8 cellular contexts compared by ENCODE assay signal in the genomic region with DNA sequence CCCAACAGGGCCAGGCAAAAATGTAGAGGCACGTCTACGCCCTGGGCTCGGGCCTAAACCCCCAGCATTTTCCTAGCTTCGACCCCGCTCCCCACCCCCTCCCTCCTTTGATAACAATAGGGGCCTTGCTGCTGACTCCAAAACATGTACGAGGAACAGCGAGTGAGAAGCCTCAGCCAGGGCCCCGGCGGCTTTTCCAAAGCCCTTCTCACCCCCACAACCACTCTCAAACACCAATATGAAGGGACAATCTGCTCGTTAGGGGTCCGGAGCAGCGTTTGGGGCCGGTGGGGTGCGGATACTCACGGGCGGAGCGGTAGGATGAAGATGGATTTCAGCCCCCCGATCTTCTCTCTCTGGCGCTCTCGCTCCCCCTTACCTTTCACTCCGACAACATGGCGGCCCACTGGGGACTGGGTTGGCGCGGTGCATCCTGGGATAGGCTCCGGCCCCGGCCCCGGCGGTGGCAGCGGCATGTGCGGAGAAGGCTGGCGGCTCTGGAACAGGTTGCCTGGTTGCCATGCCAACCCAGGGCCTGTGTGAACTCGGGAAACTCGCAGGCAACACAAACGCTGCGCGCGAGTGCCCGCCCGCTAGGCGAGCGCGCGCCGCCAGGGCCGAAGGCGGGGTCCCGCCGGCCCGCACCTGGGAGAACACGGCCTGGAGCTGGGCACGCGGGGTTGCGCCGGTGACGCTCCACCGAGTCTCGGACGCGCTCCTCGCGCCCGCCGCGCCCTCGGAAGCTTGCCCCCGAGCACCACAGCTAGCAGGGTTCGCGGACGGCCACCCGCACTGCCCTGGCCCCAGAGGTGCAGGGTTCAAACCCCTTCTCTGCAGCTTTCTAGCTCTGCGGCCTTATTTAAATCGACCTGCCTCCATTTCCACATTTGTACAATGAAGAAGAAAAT. TPM values are rescaled to one million over a fixed set of nuclear protein-coding genes. Genes with fewer than 3 reads are reported as not detected.
DNase-seq lines count a peak whose midpoint lies in the region; ATAC-seq, FAIRE-seq and TF ChIP-seq lines count a peak whose summit lies in the region.

Gene PUM1 (minus strand): TSS at position 408 of the 908 bp plus-strand sequence. CDS start 6,151 bp downstream, outside the sequence.

- CTCF ChIA-PET in H1 (lab: Charles Lee; ENCODE audit: partially characterized antibody), result no interaction called here

- POLR2A ChIA-PET in H1 (lab: Charles Lee; ENCODE audit: partially characterized antibody), result interaction anchor here (0.6 to 3.9 kb wide), 49 partner anchors 10 to 341 kb away, joined by 3 to 42 read pairs (median 4); partner anchors contain the start of genes FABP3, SNRNP40 and ZCCHC17

- TF ChIP-seq POLR2A in H1 (IDR thresholded peaks at IDR 0.05; ENCODE audit: control extremely low read depth in 1 of 2, low read depth in 2 of 2, low read length in 2 of 2), result peak; percentile 88 to 91

- no peak; a peak in 1 of 4 replicates for TF ChIP-seq RAD21 in H1 (IDR thresholded peaks at IDR 0.05 in 1 of 2, conservative IDR thresholded peaks at IDR 0.05 in 1 of 2; ENCODE audit: low read depth in 2 of 2, low read length in 2 of 2)

- H2BK12ac ChIP-seq in H1 (ENCODE audit: low read depth, low read length), result peak within 1 kb of the TSS; percentile 97; the same call in 1 of the 2 replicates

- H3K4me1 ChIP-seq in H1 (replicated peaks in 1 of 4; ENCODE audit: control insufficient read depth in 3 of 4, insufficient read depth in 4 of 4, low read length in 3 of 4) (peaks cover 0 to 3% (median 0%) of the 10 kb centered on the region in 4 experiments; a peak in 1 of 7 replicates), mesendoderm (ENCODE audit: control insufficient read depth, low read depth, low read length) (peaks cover 4% of the 10 kb centered on the region)

- H3K18ac ChIP-seq in H1 (ENCODE audit: extremely low read depth, low read length), result peak within 1 kb of the TSS; percentile 87
- H3K18ac ChIP-seq in mesendoderm (ENCODE audit: low read length), result peak within 1 kb of the TSS; percentile 100

- no peaks in the 10 kb centered on the region for H3K9me3 ChIP-seq in H1 (ENCODE audit: insufficient read depth in 2 of 2, low read depth in 1 of 2, low read length in 1 of 2)

- H3K36me3 ChIP-seq in H1 (ENCODE audit: control insufficient read depth in 2 of 4, insufficient read depth in 4 of 4, low read length in 3 of 4), result no peaks in the 10 kb centered on the region
- no peaks in the 10 kb centered on the region for H3K36me3 ChIP-seq in mesendoderm (ENCODE audit: control insufficient read depth, insufficient read depth, low read length)

- peak within 1 kb of the TSS; percentile 89 to 98 (median 90) for H3K4me3 ChIP-seq in H1 (ENCODE audit: extremely low read depth in 1 of 4, insufficient read depth in 2 of 4, low read depth in 3 of 4, low read length in 4 of 4)
- H3K4me3 ChIP-seq in mesendoderm (ENCODE audit: low read length), result peak within 1 kb of the TSS; percentile 100

- TF ChIP-seq EP300 in H1 (IDR thresholded peaks at IDR 0.05; ENCODE audit: borderline replicate concordance in 1 of 2, low read depth in 2 of 2, low read length in 2 of 2), result peak in 1 of 2 experiments; percentile 72; a peak in 1 of 3 replicates

- H3K79me1 ChIP-seq in H1 (ENCODE audit: low read depth, low read length) (no peaks in the 10 kb centered on the region), mesendoderm (ENCODE audit: low read length) (no peaks in the 10 kb centered on the region)

- DNase-seq in COLO829 (ENCODE audit: low spot score) (peak; percentile 91), HT1080 (ENCODE audit: low read depth) (peak; percentile 98), NOMO-1 treated with DMSO at 0.1 percent for 48 hours (lab: John Stamatoyannopoulos, UW; ENCODE audit: unreplicated experiment) (peak; percentile 97), H1 (ENCODE audit: low read depth in 1 of 2, low spot score in 2 of 2) (peak; percentile 94 to 99), mesendoderm (peak; percentile 100)
- peak; percentile 94 to 97 (median 95) for DNase-seq in activated CD8-positive, alpha-beta memory T cell treated with anti-CD3 and anti-CD28 coated beads for 48 hours (ENCODE audit: low read depth in 2 of 3, low spot score in 2 of 3)
- peak; percentile 97 for DNase-seq in stimulated activated CD8-positive, alpha-beta memory T cell treated with anti-CD3 and anti-CD28 coated beads, Interleukin-15, amount 100 ng/mL, for 1 hour (ENCODE audit: low read depth)

- no peak within 1 kb of the TSS for H2BK15ac ChIP-seq in H1 (ENCODE audit: low read length)
- H2BK15ac ChIP-seq in mesendoderm (replicated peaks; ENCODE audit: low read depth), result no peak within 1 kb of the TSS

- FAIRE-seq in H1 (lab: Jason Lieb, UNC), result no peak

- no peak within 1 kb of the TSS for H3K14ac ChIP-seq in H1 (ENCODE audit: insufficient read length)

- peak in 1 of 3 experiments; percentile 2; a peak in 1 of 4 replicates for TF ChIP-seq CTCF in H1 (IDR thresholded peaks at IDR 0.05; ENCODE audit: control extremely low read depth in 1 of 3, insufficient read depth in 1 of 3, low read depth in 1 of 3, low read length in 3 of 3)

- H3K4me2 ChIP-seq in H1 (ENCODE audit: insufficient read depth in 1 of 2, low read depth in 2 of 2, low read length in 2 of 2) (peak within 1 kb of the TSS; percentile 53 to 67), mesendoderm (ENCODE audit: low read length) (peak within 1 kb of the TSS; percentile 52)

- H2AFZ ChIP-seq in H1 (ENCODE audit: low read length), result peak within 1 kb of the TSS; percentile 29; the same call in 1 of the 2 replicates

- H2AK5ac ChIP-seq in H1 (ENCODE audit: low read depth, low read length) (peak within 1 kb of the TSS; percentile 77; the same call in 1 of the 2 replicates), mesendoderm (ENCODE audit: low read length) (peak within 1 kb of the TSS; percentile 98)

- no peak within 1 kb of the TSS for H2BK20ac ChIP-seq in H1 (ENCODE audit: low read length)

- peak; percentile 90 for ATAC-seq in GM21360 (IDR thresholded peaks at IDR 0.05; ENCODE audit: unreplicated experiment)

- peak within 1 kb of the TSS; percentile 88 for H4K91ac ChIP-seq in H1 (replicated peaks; ENCODE audit: insufficient read length, low read length)

- H2BK5ac ChIP-seq in H1 (ENCODE audit: low read depth, low read length), result peak within 1 kb of the TSS; percentile 97
- peak within 1 kb of the TSS; percentile 91 for H2BK5ac ChIP-seq in mesendoderm (ENCODE audit: low read length)

- peak within 1 kb of the TSS; percentile 94 to 100 (median 98) for H3K9ac ChIP-seq in H1 (replicated peaks in 1 of 4; ENCODE audit: extremely low read depth in 1 of 4, low read depth in 3 of 4, low read length in 3 of 4)
- peak within 1 kb of the TSS; percentile 100 for H3K9ac ChIP-seq in mesendoderm (ENCODE audit: low read length)

- H4K8ac ChIP-seq in H1 (ENCODE audit: extremely low read depth, insufficient read depth, low read length) (peak within 1 kb of the TSS; percentile 100), mesendoderm (ENCODE audit: low read depth, low read length) (peak within 1 kb of the TSS; percentile 95)

- H2BK120ac ChIP-seq in H1 (replicated peaks; ENCODE audit: low read depth, low read length), result no peak within 1 kb of the TSS
- peak within 1 kb of the TSS; percentile 65 for H2BK120ac ChIP-seq in mesendoderm (ENCODE audit: low read depth, low read length)

- H3K56ac ChIP-seq in H1 (replicated peaks; ENCODE audit: insufficient read length, low read depth, low read length) (peak within 1 kb of the TSS; percentile 77), mesendoderm (ENCODE audit: low read length) (peak within 1 kb of the TSS; percentile 99)

- H3K23ac ChIP-seq in H1 (ENCODE audit: insufficient read length) (no peak within 1 kb of the TSS), mesendoderm (ENCODE audit: low read length) (peak within 1 kb of the TSS; percentile 72)

- H3K27me3 ChIP-seq in H1 (replicated peaks in 1 of 4; ENCODE audit: control insufficient read depth in 3 of 4, extremely low read depth in 1 of 4, insufficient read depth in 3 of 4, low read length in 3 of 4) (no peaks in the 10 kb centered on the region), mesendoderm (ENCODE audit: insufficient read depth, low read length, poor library complexity) (no peaks in the 10 kb centered on the region)

- H3K27ac ChIP-seq in H1 (ENCODE audit: low read depth, low read length) (peak within 1 kb of the TSS; percentile 91), mesendoderm (ENCODE audit: low read depth, low read length) (peak within 1 kb of the TSS; percentile 100)

- peaks cover 11 to 18% of the 10 kb centered on the region in 2 experiments for H4K20me1 ChIP-seq in H1 (replicated peaks in 1 of 2; ENCODE audit: control insufficient read depth in 1 of 2, insufficient read depth in 2 of 2, low read length in 2 of 2)

- peaks cover 4% of the 10 kb centered on the region for H3K23me2 ChIP-seq in H1 (ENCODE audit: low read depth, low read length)

- H3K4ac ChIP-seq in H1 (replicated peaks; ENCODE audit: insufficient read length, low read depth, low read length), result peak within 1 kb of the TSS; percentile 86
- peak within 1 kb of the TSS; percentile 100 for H3K4ac ChIP-seq in mesendoderm (ENCODE audit: low read depth, low read length)

- peaks cover 45 to 46% of the 10 kb centered on the region in 2 experiments for H3K79me2 ChIP-seq in H1 (ENCODE audit: control insufficient read depth in 1 of 2, insufficient read depth in 2 of 2, low read length in 2 of 2)
- peaks cover 45% of the 10 kb centered on the region for H3K79me2 ChIP-seq in mesendoderm (ENCODE audit: control insufficient read depth, insufficient read depth, low read length)

- peak within 1 kb of the TSS; percentile 70 for H4K5ac ChIP-seq in H1 (ENCODE audit: insufficient read length, low read depth, low read length)
- peak within 1 kb of the TSS; percentile 97 for H4K5ac ChIP-seq in mesendoderm (ENCODE audit: low read length)

- 2% methylated on average over 70 of the region's 72 CpGs; no CpG with 5 or more reads in 1 of the 2 experiments for WGBS in H1 (ENCODE audit: extremely low coverage in 1 of 2, insufficient coverage in 1 of 2, insufficient read length in 1 of 2, insufficient replicate concordance in 2 of 2, low coverage in 1 of 2, low lambda C conversion rate in 2 of 2, missing lambda C conversion rate in 1 of 2), 2 experiments
- WGBS in mesendoderm (ENCODE audit: extremely low coverage, insufficient coverage, low lambda C conversion rate), result no CpG with 5 or more reads among the region's 72 CpGs

RNA-seq across cellular contexts. Expression of gene PUM1, which starts in this region (rescaled TPM):
- 32.6 and 43.7 TPM in 2 replicates for total RNA-seq in HT1080 (2014; rRNA removed; shearing (Covaris generic))
- polyA plus RNA-seq in HT1080 (2015; cell fraction: cytosol; rRNA removed), result 34.0 and 41.8 TPM in 2 replicates
- polyA plus RNA-seq in HT1080 (2015; cell fraction: nucleus; rRNA removed), result 90.4 and 93.5 TPM in 2 replicates
- 169 and 177 TPM in 2 replicates for total RNA-seq in H1 (2021; fragmentation: NEBNext Ultra II Directional; extraction: Animal tissue kit (Norgen Biotek cat#: 25700))
- 122 and 143 TPM in 2 replicates for polyA plus RNA-seq in H1 (2011; rRNA removed)
- 114 TPM for polyA plus RNA-seq in H1 (2011; cell fraction: cytosol; rRNA removed)
- polyA plus RNA-seq in H1 (2011; cell fraction: nucleus; rRNA removed), result 198 TPM
- 83.0 to 113 TPM (median 95.2 TPM) in 4 replicates for polyA plus RNA-seq in H1 (2012, experiment 1 of 2)
- polyA plus RNA-seq in H1 (2012, experiment 2 of 2), result 8.8 TPM
- polyA plus RNA-seq in H1 (2013, experiment 1 of 2), result 56.3 TPM
- 55.8 TPM for polyA plus RNA-seq in H1 (2013, experiment 2 of 2)
- 621 and 639 TPM in 2 replicates for polyA minus RNA-seq in H1 (2011; rRNA and poly(A)+ RNA removed)
- polyA minus RNA-seq in H1 (2011; cell fraction: cytosol; rRNA and poly(A)+ RNA removed), result 162 TPM
- polyA minus RNA-seq in H1 (2011; cell fraction: nucleus; rRNA and poly(A)+ RNA removed), result 259 TPM
- polyA plus RNA-seq in mesendoderm (2013, experiment 1 of 2), result 61.2 TPM
- 61.8 TPM for polyA plus RNA-seq in mesendoderm (2013, experiment 2 of 2)

Comparison
In these comparisons a context has a peak if more than half of its experiments do, and no peak if none do; other contexts are left out.
1. Peak in every context shown above with its lines: DNase-seq, ATAC-seq, H3K4me3 ChIP-seq and H3K27ac ChIP-seq.